Comparison of ENCODE assay signal across 14 cellular contexts in genomic region chr12:56297400-56297799, GRCh38. TPM values are rescaled to one million over a fixed set of nuclear protein-coding genes. Genes with fewer than 3 reads are reported as not detected.
DNase-seq lines count a peak whose midpoint lies in the region; ATAC-seq and TF ChIP-seq lines count a peak whose summit lies in the region.
"Had no signal": no experiment of that assay in that cellular context is flagged by ENCODE, and none has a peak within 500 bp of the region (broad histone marks: within the 10 kb centered on the region; RNA-seq: fewer than 3 reads in every experiment).

No MANE protein-coding gene starts in this region.

- peak; percentile 27 for DNase-seq in activated CD4-positive, alpha-beta T cell treated with anti-CD3 and anti-CD28 coated beads for 48 hours
- no peak for DNase-seq in activated CD4-positive, alpha-beta T cell treated with anti-CD3 and anti-CD28 coated beads for 1 hour
- DNase-seq in neural crest cell (ENCODE audit: low read depth, low spot score): no peak
- no peak for DNase-seq in stimulated activated CD8-positive, alpha-beta memory T cell treated with anti-CD3 and anti-CD28 coated beads, Interleukin-4, amount 100 ng/mL, for 48 hours
- DNase-seq in suprapubic skin (ENCODE audit: low spot score in 2 of 2): no peak
- DNase-seq: heart right ventricle, left colon, NCI-H1417, NCI-H446, upper lobe of left lung had no signal

- peaks cover 7% of the 10 kb centered on the region; the same call in 1 of the 2 replicates for H3K36me3 ChIP-seq in KMS-11 (ENCODE audit: insufficient read depth)
- no peaks in the 10 kb centered on the region for H3K36me3 ChIP-seq in suprapubic skin

- no peak overlapping the region; the same call in 1 of the 2 replicates for H3K27ac ChIP-seq in KMS-11
- no peak overlapping the region for H3K27ac ChIP-seq in suprapubic skin
- H3K27ac ChIP-seq: A549 had no signal

- 85% methylated on average over 8 of the region's 8 CpGs for WGBS in suprapubic skin

- H3K4me1 Mint-ChIP-seq in activated naive CD8-positive, alpha-beta T cell (ENCODE audit: low read depth): peaks cover 66% of the 10 kb centered on the region
- H3K4me1 Mint-ChIP-seq in neural crest cell: peaks cover 42% of the 10 kb centered on the region

- H3K4me3 ChIP-seq in KMS-11 (IDR thresholded peaks at IDR 0.05; ENCODE audit: insufficient read depth, low read depth, low read length): no peak overlapping the region
- no peak overlapping the region for H3K4me3 ChIP-seq in suprapubic skin
- H3K4me3 ChIP-seq: A549, upper lobe of left lung had no signal

- H2AFZ ChIP-seq in KMS-11 (ENCODE audit: low read depth): no peak overlapping the region

- no peaks in the 10 kb centered on the region for H3K9me3 ChIP-seq in suprapubic skin
- H3K9me3 ChIP-seq: A549, heart right ventricle, upper lobe of left lung had no signal

- TF ChIP-seq CTCF in KMS-11 (conservative IDR thresholded peaks at IDR 0.05; ENCODE audit: low read depth, low read length): no peak
- no peak for TF ChIP-seq CTCF in neural crest cell (conservative IDR thresholded peaks at IDR 0.05)
- no peak for TF ChIP-seq CTCF in suprapubic skin (IDR thresholded peaks at IDR 0.05)

- H3K9me3 Mint-ChIP-seq in activated naive CD8-positive, alpha-beta T cell (ENCODE audit: low read depth): no peaks in the 10 kb centered on the region
- H3K9me3 Mint-ChIP-seq in neural crest cell: no peaks in the 10 kb centered on the region

- H3K9ac ChIP-seq in KMS-11: no peak overlapping the region

- H4K20me1 ChIP-seq in KMS-11 (ENCODE audit: insufficient read depth): peaks cover 19% of the 10 kb centered on the region; the same call in 1 of the 2 replicates

- H3K4me2 ChIP-seq in KMS-11: peak overlapping the region; percentile 99; the same call in 1 of the 2 replicates

- peaks cover 85% of the 10 kb centered on the region for H3K79me2 ChIP-seq in KMS-11 (ENCODE audit: insufficient read depth, low read depth)

- no peaks in the 10 kb centered on the region for H3K27me3 Mint-ChIP-seq in activated naive CD8-positive, alpha-beta T cell
- no peaks in the 10 kb centered on the region for H3K27me3 Mint-ChIP-seq in neural crest cell (ENCODE audit: low read depth)

- no peak for ATAC-seq in HG03175 (IDR thresholded peaks at IDR 0.05; ENCODE audit: unreplicated experiment)
- ATAC-seq: A549, heart right ventricle, left colon had no signal

- H3K4me3 Mint-ChIP-seq in activated naive CD8-positive, alpha-beta T cell: peak overlapping the region; percentile 75
- peak overlapping the region; percentile 97 for H3K4me3 Mint-ChIP-seq in neural crest cell

- H3K4me1 ChIP-seq in KMS-11 (ENCODE audit: low read depth, poor library complexity, severe bottlenecking) (peaks cover 52% of the 10 kb centered on the region), suprapubic skin (peaks cover 50% of the 10 kb centered on the region)

- peaks cover 2% of the 10 kb centered on the region for H3K36me3 Mint-ChIP-seq in activated naive CD8-positive, alpha-beta T cell
- H3K36me3 Mint-ChIP-seq in neural crest cell (ENCODE audit: low read depth): no peaks in the 10 kb centered on the region

- no peaks in the 10 kb centered on the region for H3K27me3 ChIP-seq in KMS-11 (ENCODE audit: insufficient read depth, low read depth)
- H3K27me3 ChIP-seq in suprapubic skin: no peaks in the 10 kb centered on the region
- H3K27me3 ChIP-seq: heart right ventricle, upper lobe of left lung had no signal

- TF ChIP-seq EP300 in suprapubic skin (IDR thresholded peaks at IDR 0.05): no peak

- TF ChIP-seq POLR2A in suprapubic skin (IDR thresholded peaks at IDR 0.05): no peak

- H3K27ac Mint-ChIP-seq in activated naive CD8-positive, alpha-beta T cell: peak overlapping the region; percentile 54
- no peak overlapping the region for H3K27ac Mint-ChIP-seq in neural crest cell (ENCODE audit: unreplicated experiment)

RNA-seq across cellular contexts. Expression of gene CS, which starts 2.7 kb away (rescaled TPM):
- total RNA-seq in neural crest cell (295 and 302 TPM in 2 replicates), suprapubic skin (100 to 1,000 TPM; 176 to 218 (median 179) TPM)

RNA-seq across cellular contexts. Expression of gene CNPY2, which starts 18.4 kb away (rescaled TPM):
- 242 and 244 TPM in 2 replicates for total RNA-seq in neural crest cell
- 10 to 100 TPM; 36.4 to 51.4 (median 42.4) TPM for total RNA-seq in suprapubic skin

RNA-seq across cellular contexts. Expression of gene COQ10A, which starts 30.7 kb away (rescaled TPM):
- 23.2 and 23.3 TPM in 2 replicates for total RNA-seq in neural crest cell
- total RNA-seq in suprapubic skin: 10 to 100 TPM in 1 of 4 donors, 1 to 10 TPM in 3; 3.4 to 17.0 (median 7.6) TPM

RNA-seq across cellular contexts. Expression of gene PAN2, which starts 36.4 kb away (rescaled TPM):
- total RNA-seq in neural crest cell: 64.4 and 69.6 TPM in 2 replicates
- total RNA-seq in suprapubic skin: 100 to 1,000 TPM in 1 of 4 donors, 10 to 100 TPM in 3; 27.2 to 141 (median 39.7) TPM

RNA-seq across cellular contexts. Expression of gene ANKRD52, which starts 39.2 kb away (rescaled TPM):
- 61.4 and 68.0 TPM in 2 replicates for total RNA-seq in neural crest cell
- 10 to 100 TPM; 20.3 to 33.6 (median 24.6) TPM for total RNA-seq in suprapubic skin
